In the genomic region with DNA sequence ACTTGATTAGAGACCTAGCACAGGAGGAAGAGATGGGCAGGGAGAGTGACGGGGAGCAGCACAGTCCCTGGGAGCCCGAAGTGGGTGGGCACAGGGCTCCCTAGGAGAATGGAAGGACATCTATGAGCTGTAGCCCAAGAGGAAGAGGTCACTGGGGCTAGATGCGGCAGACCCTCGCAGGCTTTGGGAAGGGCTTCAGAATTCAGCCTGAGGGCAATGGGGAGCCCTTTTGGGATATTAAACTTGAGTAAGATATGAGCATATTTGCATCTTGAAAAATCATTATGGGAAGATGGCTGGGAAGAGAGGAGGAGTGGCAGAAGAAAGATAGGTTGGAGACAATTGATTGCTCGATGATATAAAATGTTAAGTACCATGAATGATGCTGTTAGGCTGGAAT, we compare ENCODE assay signal across 1 cellular context.
TF ChIP-seq lines count a peak whose summit lies in the region.

No MANE protein-coding gene starts in this region.

TF ChIP-seq in IMR-90, 13 proteins besides CTCF, POLR2A, EP300 and RAD21:
- TF ChIP-seq, protein P1, sequence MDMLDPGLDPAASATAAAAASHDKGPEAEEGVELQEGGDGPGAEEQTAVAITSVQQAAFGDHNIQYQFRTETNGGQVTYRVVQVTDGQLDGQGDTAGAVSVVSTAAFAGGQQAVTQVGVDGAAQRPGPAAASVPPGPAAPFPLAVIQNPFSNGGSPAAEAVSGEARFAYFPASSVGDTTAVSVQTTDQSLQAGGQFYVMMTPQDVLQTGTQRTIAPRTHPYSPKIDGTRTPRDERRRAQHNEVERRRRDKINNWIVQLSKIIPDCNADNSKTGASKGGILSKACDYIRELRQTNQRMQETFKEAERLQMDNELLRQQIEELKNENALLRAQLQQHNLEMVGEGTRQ (IDR thresholded peaks at IDR 0.05; ENCODE audit: low read depth, low read length), result no peak
- TF ChIP-seq RFX5 (IDR thresholded peaks at IDR 0.05; ENCODE audit: low read depth, low read length) (no peak), FOS (IDR thresholded peaks at IDR 0.05; ENCODE audit: low read depth, low read length) (no peak), MAFK (IDR thresholded peaks at IDR 0.05; ENCODE audit: low read depth, low read length) (no peak), CEBPB (IDR thresholded peaks at IDR 0.05; ENCODE audit: low read depth, low read length) (no peak)
- TF ChIP-seq, protein P2, sequence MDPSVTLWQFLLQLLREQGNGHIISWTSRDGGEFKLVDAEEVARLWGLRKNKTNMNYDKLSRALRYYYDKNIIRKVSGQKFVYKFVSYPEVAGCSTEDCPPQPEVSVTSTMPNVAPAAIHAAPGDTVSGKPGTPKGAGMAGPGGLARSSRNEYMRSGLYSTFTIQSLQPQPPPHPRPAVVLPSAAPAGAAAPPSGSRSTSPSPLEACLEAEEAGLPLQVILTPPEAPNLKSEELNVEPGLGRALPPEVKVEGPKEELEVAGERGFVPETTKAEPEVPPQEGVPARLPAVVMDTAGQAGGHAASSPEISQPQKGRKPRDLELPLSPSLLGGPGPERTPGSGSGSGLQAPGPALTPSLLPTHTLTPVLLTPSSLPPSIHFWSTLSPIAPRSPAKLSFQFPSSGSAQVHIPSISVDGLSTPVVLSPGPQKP (IDR thresholded peaks at IDR 0.05; ENCODE audit: borderline replicate concordance, low read depth, low read length), result no peak
